ENCODE assay signal across 22 cellular contexts in the genomic region with DNA sequence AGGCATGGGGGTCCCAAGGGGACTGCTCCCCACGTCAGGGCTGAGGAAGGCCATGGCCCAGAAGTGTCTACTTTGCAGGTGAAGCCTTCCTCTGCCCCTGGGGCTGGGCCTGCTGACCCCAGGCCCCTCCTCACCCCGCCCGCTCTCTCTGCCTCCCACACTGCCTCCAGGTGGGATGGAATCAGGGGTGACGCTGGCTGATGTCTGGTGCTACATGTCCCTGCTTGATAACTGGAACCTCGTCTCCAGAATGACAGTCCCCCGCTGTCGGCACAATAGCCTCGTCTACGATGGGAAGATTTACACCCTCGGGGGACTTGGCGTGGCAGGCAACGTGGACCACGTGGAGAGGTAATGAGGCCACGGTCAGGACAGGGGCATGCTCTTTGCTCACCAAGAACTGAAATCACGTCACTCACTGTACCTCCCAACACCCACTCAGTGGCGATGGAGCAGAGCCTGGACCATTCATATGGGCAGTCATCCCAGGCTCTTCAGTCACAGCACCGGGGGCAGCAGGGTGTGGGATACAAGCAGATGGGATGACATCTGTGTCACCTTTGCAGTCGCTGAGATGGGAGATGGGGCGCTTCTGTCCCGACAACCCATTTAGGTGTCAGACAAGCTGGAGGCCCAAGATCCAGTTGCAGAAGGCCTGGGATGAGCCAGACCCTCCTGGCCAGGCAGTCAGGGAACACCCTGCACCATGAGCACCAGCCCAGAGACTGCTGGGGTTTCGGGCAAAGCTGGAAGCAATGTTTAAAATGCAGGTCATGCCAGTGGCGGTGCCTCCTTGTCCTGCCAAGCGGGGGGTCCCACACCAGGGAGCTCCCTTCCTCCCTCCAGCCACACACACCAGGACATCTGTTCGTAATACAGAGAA.
DNase-seq lines count a peak whose midpoint lies in the region; ATAC-seq and TF ChIP-seq lines count a peak whose summit lies in the region.
"Had no signal": no experiment of that assay in that cellular context is flagged by ENCODE, and none has a peak within 500 bp of the region (broad histone marks: within the 10 kb centered on the region; RNA-seq: fewer than 3 reads in every experiment).

No MANE protein-coding gene starts in this region.

- H3K27ac Mint-ChIP-seq in brain (peak overlapping the region in 3 of 5 experiments; percentile 87 to 91 (median 89)), neural progenitor cell (no peak overlapping the region)

- H2BK12ac ChIP-seq in mesenchymal stem cell (ENCODE audit: low read length in 2 of 2) = no peak overlapping the region

- no peaks in the 10 kb centered on the region for H3K27me3 ChIP-seq in right cardiac atrium (ENCODE audit: control insufficient read depth, insufficient read depth)
- no peaks in the 10 kb centered on the region for H3K27me3 ChIP-seq in mesenchymal stem cell (ENCODE audit: control insufficient read depth in 1 of 2, insufficient read depth in 1 of 2, low read length in 2 of 2)
- H3K27me3 ChIP-seq in upper lobe of right lung = no peaks in the 10 kb centered on the region
- no peaks in the 10 kb centered on the region for H3K27me3 ChIP-seq in neural progenitor cell
- H3K27me3 ChIP-seq: BLaER1, MG63 had no signal

- H3K36me3 Mint-ChIP-seq in brain (peaks cover 85% of the 10 kb centered on the region), neural progenitor cell (peaks cover 38% of the 10 kb centered on the region)

- H3F3A ChIP-seq in neural progenitor cell (ENCODE audit: low read depth) = no peaks in the 10 kb centered on the region

- H3K4me3 Mint-ChIP-seq in brain (no peak overlapping the region), neural progenitor cell (no peak overlapping the region)
- H3K4me3 Mint-ChIP-seq: CD4-positive, alpha-beta memory T cell had no signal

- intact Hi-C loops in left ventricle myocardium superior (cut with micrococcal nuclease) = no loop called here
- intact Hi-C loops in right cardiac atrium (cut with DNase I) = no loop called here
- intact Hi-C loops in upper lobe of right lung (cut with DNase I) = no loop called here

- ATAC-seq in left ventricle myocardium superior = no peak
- no peak for ATAC-seq in right cardiac atrium
- ATAC-seq in upper lobe of right lung = no peak
- ATAC-seq: A549 had no signal

- H3K9me3 ChIP-seq in right cardiac atrium (ENCODE audit: control insufficient read depth, low read length) = no peaks in the 10 kb centered on the region
- H3K9me3 ChIP-seq in mesenchymal stem cell (ENCODE audit: control insufficient read depth, low read length) = peaks cover 8% of the 10 kb centered on the region
- H3K9me3 ChIP-seq in upper lobe of right lung = no peaks in the 10 kb centered on the region
- no peaks in the 10 kb centered on the region for H3K9me3 ChIP-seq in neural progenitor cell (ENCODE audit: low read depth)
- H3K9me3 ChIP-seq: A549, BLaER1, HAP-1 had no signal

- H3K27ac ChIP-seq in right cardiac atrium (ENCODE audit: low read length) (no peak overlapping the region), mesenchymal stem cell (ENCODE audit: low read length, poor library complexity, severe bottlenecking) (no peak overlapping the region), upper lobe of right lung (no peak overlapping the region), neural progenitor cell (no peak overlapping the region)
- H3K27ac ChIP-seq: A549, BLaER1, GM23248, HL-60 had no signal

- H3K79me1 ChIP-seq in mesenchymal stem cell (replicated peaks; ENCODE audit: low read length, poor library complexity, severe bottlenecking) = no peaks in the 10 kb centered on the region

- H3K36me3 ChIP-seq in mesenchymal stem cell (ENCODE audit: control insufficient read depth in 1 of 2, insufficient read depth in 2 of 2, low read depth in 1 of 2, low read length in 2 of 2) (peaks cover 61 to 96% of the 10 kb centered on the region in 2 experiments), upper lobe of right lung (peaks cover 13% of the 10 kb centered on the region), neural progenitor cell (no peaks in the 10 kb centered on the region)
- H3K36me3 ChIP-seq: BLaER1, HAP-1 had no signal

- no peaks in the 10 kb centered on the region for H3K27me3 Mint-ChIP-seq in brain
- peaks cover 5% of the 10 kb centered on the region for H3K27me3 Mint-ChIP-seq in neural progenitor cell (ENCODE audit: insufficient read depth, low read depth)
- H3K27me3 Mint-ChIP-seq: CD4-positive, alpha-beta memory T cell had no signal

- H3K4me1 ChIP-seq in right cardiac atrium (ENCODE audit: control insufficient read depth, insufficient read depth, low read length) = no peaks in the 10 kb centered on the region
- peaks cover 5% of the 10 kb centered on the region for H3K4me1 ChIP-seq in mesenchymal stem cell (ENCODE audit: control insufficient read depth, insufficient read depth, low read depth, low read length)
- H3K4me1 ChIP-seq in upper lobe of right lung = peaks cover 10% of the 10 kb centered on the region
- no peaks in the 10 kb centered on the region for H3K4me1 ChIP-seq in neural progenitor cell
- H3K4me1 ChIP-seq: A549, BLaER1, HAP-1 had no signal

- peaks cover 6 to 17% (median 13%) of the 10 kb centered on the region in 5 experiments for H3K9me3 Mint-ChIP-seq in brain
- H3K9me3 Mint-ChIP-seq in neural progenitor cell = peaks cover 8% of the 10 kb centered on the region

- peaks cover 36% of the 10 kb centered on the region for H3K4me1 Mint-ChIP-seq in brain
- H3K4me1 Mint-ChIP-seq in neural progenitor cell = peaks cover 5% of the 10 kb centered on the region

- no peak overlapping the region for H2AK5ac ChIP-seq in mesenchymal stem cell (ENCODE audit: low read length, severe bottlenecking)

- H2BK120ac ChIP-seq in mesenchymal stem cell (ENCODE audit: low read depth, low read length) = no peak overlapping the region

- peak overlapping the region; percentile 13 for H2BK15ac ChIP-seq in mesenchymal stem cell (ENCODE audit: low read depth, poor library complexity, severe bottlenecking)

- H3K9ac ChIP-seq in mesenchymal stem cell (ENCODE audit: low read length) (no peak overlapping the region), neural progenitor cell (no peak overlapping the region)
- H3K9ac ChIP-seq: BLaER1, GM23248 had no signal

- H3K4ac ChIP-seq in mesenchymal stem cell (ENCODE audit: low read depth in 1 of 2, low read length in 2 of 2) = no peak overlapping the region

- TF ChIP-seq CTCF in brain (conservative IDR thresholded peaks at IDR 0.05) = no peak
- TF ChIP-seq CTCF in upper lobe of right lung (IDR thresholded peaks at IDR 0.05) = no peak
- no peak for TF ChIP-seq CTCF in neural progenitor cell (IDR thresholded peaks at IDR 0.05)

- H2AFZ ChIP-seq in mesenchymal stem cell (ENCODE audit: low read depth, low read length) (no peak overlapping the region), neural progenitor cell (replicated peaks) (no peak overlapping the region)
- H2AFZ ChIP-seq: GM23248 had no signal

- DNase-seq in left ventricle myocardium superior (peak; percentile 26), right cardiac atrium (no peak), mesenchymal stem cell (no peak), upper lobe of right lung (peak; percentile 59), NCI-H69 (lab: John Stamatoyannopoulos, UW) (no peak), neural progenitor cell (ENCODE audit: low spot score) (no peak)
- DNase-seq: CD4-positive, alpha-beta memory T cell; DMS153; GF-D8; GM23248; Kasumi-1; MG63; NCI-H1048; NCI-H1436; NCI-H2081; NCI-H748 treated with DMSO at 0.1 percent for 48 hours; SHP77 had no signal

- no peak overlapping the region for H3K14ac ChIP-seq in mesenchymal stem cell (ENCODE audit: low read length in 2 of 2)

- no peak overlapping the region for H4K8ac ChIP-seq in mesenchymal stem cell (ENCODE audit: low read length)

- H4K91ac ChIP-seq in mesenchymal stem cell (ENCODE audit: low read length) = no peak overlapping the region

- 90% methylated on average over 24 of the region's 24 CpGs for WGBS in right cardiac atrium
- WGBS in mesenchymal stem cell = 97% methylated on average over 23 of the region's 24 CpGs

- H3K23ac ChIP-seq in mesenchymal stem cell (ENCODE audit: low read length in 2 of 2) = no peak overlapping the region

- no peaks in the 10 kb centered on the region for H4K20me1 ChIP-seq in neural progenitor cell (ENCODE audit: low read depth)
- H4K20me1 ChIP-seq: BLaER1 had no signal

- no peak overlapping the region for H2BK5ac ChIP-seq in mesenchymal stem cell (ENCODE audit: low read depth, low read length, poor library complexity, severe bottlenecking)

- H3K4me2 ChIP-seq in mesenchymal stem cell (ENCODE audit: low read length, poor library complexity, severe bottlenecking) (no peak overlapping the region), neural progenitor cell (no peak overlapping the region)
- H3K4me2 ChIP-seq: A549, BLaER1 had no signal

- no peak overlapping the region for H3K18ac ChIP-seq in mesenchymal stem cell (ENCODE audit: low read depth in 1 of 2, low read length in 2 of 2)

- H3K4me3 ChIP-seq in right cardiac atrium (ENCODE audit: low read length) (no peak overlapping the region), mesenchymal stem cell (ENCODE audit: insufficient read depth in 1 of 2, low read depth in 1 of 2, low read length in 2 of 2) (no peak overlapping the region), upper lobe of right lung (no peak overlapping the region), neural progenitor cell (no peak overlapping the region)
- H3K4me3 ChIP-seq: A549, BLaER1, GM23248, HAP-1, MG63 had no signal

- no peaks in the 10 kb centered on the region for H3K79me2 ChIP-seq in neural progenitor cell (ENCODE audit: low read depth)

Comparison
In these comparisons a context has a peak if more than half of its experiments do, and no peak if none do; other contexts are left out.
1. DNase-seq: peak in left ventricle myocardium superior (single experiment) and upper lobe of right lung (single experiment); none in right cardiac atrium (0 of 3), mesenchymal stem cell (single experiment), NCI-H69 (single experiment) and neural progenitor cell (single experiment).